Comparison of ENCODE assay signal across 13 cellular contexts in the genomic region with DNA sequence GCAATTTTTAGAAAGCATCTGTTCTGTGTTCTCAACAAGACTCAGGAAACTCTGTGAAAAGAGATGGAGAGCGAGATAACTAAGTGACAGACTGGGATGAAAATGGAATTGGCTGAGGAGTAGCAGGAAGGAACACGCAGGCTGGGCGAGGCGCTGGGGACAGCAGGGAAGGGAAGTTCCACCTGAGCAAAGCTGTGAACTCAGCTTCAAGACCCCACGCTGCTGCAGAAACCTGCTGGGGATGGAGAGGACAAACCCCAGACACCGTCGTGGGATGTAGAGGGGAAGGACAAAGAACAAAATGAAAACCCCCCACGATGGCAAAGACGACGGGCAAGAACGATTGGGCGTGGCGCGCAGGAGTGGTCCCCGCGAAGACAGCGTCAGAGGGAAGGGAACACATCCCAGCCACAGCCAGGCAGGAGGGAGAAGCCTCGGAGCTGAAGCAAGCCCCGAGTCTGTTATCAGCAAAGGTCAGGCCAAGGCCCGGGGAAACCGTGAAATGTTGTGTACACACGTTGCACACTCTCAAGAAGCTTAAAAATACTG.
DNase-seq lines count a peak whose midpoint lies in the region; TF ChIP-seq lines count a peak whose summit lies in the region.
"Had no signal": no experiment of that assay in that cellular context is flagged by ENCODE, and none has a peak within 500 bp of the region (broad histone marks: within the 10 kb centered on the region; RNA-seq: fewer than 3 reads in every experiment).

No MANE protein-coding gene starts in this region.

- H3K36me3 Mint-ChIP-seq in CD14-positive monocyte (no peaks in the 10 kb centered on the region), osteocyte (ENCODE audit: unreplicated experiment) (no peaks in the 10 kb centered on the region)
- H3K36me3 Mint-ChIP-seq: CD8-positive, alpha-beta T cell had no signal

- no peaks in the 10 kb centered on the region for H3K4me1 Mint-ChIP-seq in CD14-positive monocyte
- no peaks in the 10 kb centered on the region for H3K4me1 Mint-ChIP-seq in osteocyte (ENCODE audit: unreplicated experiment)

- DNase-seq in CD14-positive monocyte (ENCODE audit: low spot score): peak; percentile 28
- peak; percentile 35 for DNase-seq in G401 (ENCODE audit: low spot score)
- peak; percentile 46 for DNase-seq in coronary artery (ENCODE audit: low spot score)
- DNase-seq in osteocyte (ENCODE audit: extremely low spot score, unreplicated experiment): peak; percentile 79
- no peak for DNase-seq in stimulated activated CD4-positive, alpha-beta T cell treated with anti-CD3 and anti-CD28 coated beads, Interleukin-4, amount 100 ng/mL, for 4 hours
- no peak for DNase-seq in glomerular visceral epithelial cell (ENCODE audit: extremely low spot score)
- no peak for DNase-seq in AG20443 (ENCODE audit: low spot score)
- no peak for DNase-seq in stimulated activated CD4-positive, alpha-beta T cell treated with anti-CD3 and anti-CD28 coated beads, Interleukin-2, amount 100 ng/mL, for 24 hours
- DNase-seq: KG1, NCI-H1105, NCI-H187, SIG-M5 had no signal

- H3K4me3 Mint-ChIP-seq in CD14-positive monocyte (no peak overlapping the region), osteocyte (ENCODE audit: unreplicated experiment) (no peak overlapping the region)
- H3K4me3 Mint-ChIP-seq: CD8-positive, alpha-beta T cell had no signal

- in situ Hi-C loops in G401 (cut with HindIII; ENCODE audit: low sequenced_read_pairs): no loop called here

- TF ChIP-seq CTCF in CD14-positive monocyte (IDR thresholded peaks at IDR 0.05): no peak
- no peak for TF ChIP-seq CTCF in coronary artery (IDR thresholded peaks at IDR 0.05)
- TF ChIP-seq CTCF in osteocyte (IDR thresholded peaks at IDR 0.05): no peak

- H3K27me3 Mint-ChIP-seq in CD14-positive monocyte (ENCODE audit: low read depth in 3 of 3) (peaks cover 12 to 17% (median 12%) of the 10 kb centered on the region in 3 donors), osteocyte (ENCODE audit: unreplicated experiment) (no peaks in the 10 kb centered on the region)

- no peak overlapping the region for H3K27ac ChIP-seq in coronary artery

- intact Hi-C loops in CD14-positive monocyte (cut with micrococcal nuclease): no loop called here

- H3K9me3 Mint-ChIP-seq in CD14-positive monocyte (peaks cover 0 to 14% (median 9%) of the 10 kb centered on the region in 7 donors), osteocyte (ENCODE audit: unreplicated experiment) (peaks cover 12% of the 10 kb centered on the region)
- H3K9me3 Mint-ChIP-seq: CD8-positive, alpha-beta T cell had no signal

- H3K27ac Mint-ChIP-seq in CD14-positive monocyte: peak overlapping the region in 1 of 7 donors; percentile 45
- H3K27ac Mint-ChIP-seq in osteocyte (ENCODE audit: unreplicated experiment): no peak overlapping the region
- H3K27ac Mint-ChIP-seq: CD8-positive, alpha-beta T cell had no signal

- no peak overlapping the region for H3K4me3 ChIP-seq in coronary artery

Comparison
In these comparisons a context has a peak if more than half of its experiments do, and no peak if none do; other contexts are left out.
1. DNase-seq: peak in CD14-positive monocyte (single experiment), G401 (single experiment), coronary artery (single experiment) and osteocyte (single experiment); none in stimulated activated CD4-positive, alpha-beta T cell treated with anti-CD3 and anti-CD28 coated beads, Interleukin-4, amount 100 ng/mL, for 4 hours (0 of 2), glomerular visceral epithelial cell (single experiment), AG20443 (single experiment) and stimulated activated CD4-positive, alpha-beta T cell treated with anti-CD3 and anti-CD28 coated beads, Interleukin-2, amount 100 ng/mL, for 24 hours (0 of 2).